In the genomic region with DNA sequence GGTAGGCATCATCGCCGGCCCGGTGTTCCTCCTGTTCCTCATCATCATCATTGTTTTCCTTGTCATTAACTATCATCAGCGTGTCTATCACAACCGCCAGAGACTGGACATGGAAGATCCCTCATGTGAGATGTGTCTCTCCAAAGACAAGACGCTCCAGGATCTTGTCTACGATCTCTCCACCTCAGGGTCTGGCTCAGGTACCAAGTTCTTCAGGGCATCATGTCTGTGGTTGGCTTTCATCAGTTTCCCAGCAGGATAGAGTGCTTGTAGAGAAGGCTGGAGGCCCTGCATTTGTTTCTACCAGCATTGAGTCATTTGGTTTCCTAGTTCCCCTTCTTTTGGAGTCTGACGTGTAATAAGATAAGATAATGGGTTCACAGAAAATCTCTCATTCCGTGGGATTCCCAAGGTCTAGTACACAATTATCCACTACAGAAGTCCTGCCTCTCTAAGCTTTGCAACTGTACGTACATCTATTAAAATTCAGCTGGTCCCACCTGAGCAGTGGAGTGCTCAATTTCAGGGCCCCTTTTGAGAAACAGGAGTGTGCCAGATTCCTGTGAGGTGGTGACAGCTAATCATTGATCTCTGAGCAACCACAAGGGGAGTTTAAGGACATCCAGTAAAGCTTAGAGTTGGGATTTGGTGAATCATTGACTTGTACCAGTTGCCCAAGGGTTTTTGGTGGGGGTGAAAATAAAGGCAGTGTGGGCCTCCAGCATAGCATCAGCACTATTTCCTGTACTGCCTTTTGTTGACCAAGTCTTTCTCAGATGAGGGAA, we compare ENCODE assay signal across 12 cellular contexts. TPM values are rescaled to one million over a fixed set of nuclear protein-coding genes. Genes with fewer than 3 reads are reported as not detected.
DNase-seq lines count a peak whose midpoint lies in the region; ATAC-seq and TF ChIP-seq lines count a peak whose summit lies in the region.
"Had no signal": no experiment of that assay in that cellular context is flagged by ENCODE, and none has a peak within 500 bp of the region (broad histone marks: within the 10 kb centered on the region; RNA-seq: fewer than 3 reads in every experiment).

No MANE protein-coding gene starts in this region.

- TF ChIP-seq CTCF in Caco-2 (IDR thresholded peaks at IDR 0.05; ENCODE audit: insufficient read depth in 1 of 2, low read depth in 1 of 2, low read length in 1 of 2, severe bottlenecking in 1 of 2, unreplicated experiment in 1 of 2): peak; percentile 15 to 25
- no peak for TF ChIP-seq CTCF in NB4 (IDR thresholded peaks at IDR 0.05; ENCODE audit: low read depth, low read length)
- TF ChIP-seq CTCF in nephron progenitor cell (IDR thresholded peaks at IDR 0.05): no peak

- H3K9me3 ChIP-seq in Caco-2: no peaks in the 10 kb centered on the region
- H3K9me3 ChIP-seq: vagina had no signal

- TSS peak; percentile 96 for BruUV-seq in Caco-2 (replicated peaks; lab: Mats Ljungman, UMichigan)

- DNase-seq in Caco-2 (peak; percentile 87 to 90), NB4 (ENCODE audit: low read depth) (peak; percentile 87), dermis blood vessel endothelial cell (peak; percentile 47), nephron progenitor cell (no peak), NCI-H446 (lab: John Stamatoyannopoulos, UW) (no peak), SKM-1 (lab: John Stamatoyannopoulos, UW; ENCODE audit: unreplicated experiment) (no peak)
- no peak for DNase-seq in stimulated activated CD4-positive, alpha-beta T cell treated with anti-CD3 and anti-CD28 coated beads, Interleukin-2, amount 100 ng/mL, for 48 hours
- DNase-seq: COR-L47, SW 1271 had no signal

- CTCF ChIA-PET in Caco-2 (lab: Charles Lee): interaction anchor here (0.6 to 2.6 kb wide), 23 partner anchors 11 to 1075 kb away, joined by 3 to 26 read pairs (median 4); partner anchors contain the start of gene NR4A1

- H3K27me3 Mint-ChIP-seq in Caco-2 (ENCODE audit: insufficient read depth, unreplicated experiment) (no peaks in the 10 kb centered on the region), nephron progenitor cell (ENCODE audit: low read depth, poor library complexity) (no peaks in the 10 kb centered on the region)

- ATAC-seq in HG02798 (IDR thresholded peaks at IDR 0.05; ENCODE audit: poor library complexity, unreplicated experiment): no peak

- no peaks in the 10 kb centered on the region for H3K9me3 Mint-ChIP-seq in Caco-2 (ENCODE audit: unreplicated experiment)
- no peaks in the 10 kb centered on the region for H3K9me3 Mint-ChIP-seq in nephron progenitor cell

- peaks cover 89% of the 10 kb centered on the region for H3K4me1 ChIP-seq in Caco-2

- peaks cover 15% of the 10 kb centered on the region for H3K36me3 ChIP-seq in Caco-2 (ENCODE audit: control insufficient read depth, insufficient read depth, low read length)

- H3K27ac Mint-ChIP-seq in Caco-2 (ENCODE audit: unreplicated experiment): peak overlapping the region; percentile 84
- H3K27ac Mint-ChIP-seq in nephron progenitor cell: peak overlapping the region; percentile 39

- H3K27me3 ChIP-seq in Caco-2 (replicated peaks; ENCODE audit: control insufficient read depth, insufficient read depth, low read length): no peaks in the 10 kb centered on the region
- H3K27me3 ChIP-seq: vagina had no signal

- intact Hi-C loops in Caco-2 (cut with micrococcal nuclease; ENCODE audit: unreplicated experiment): loop anchor here (1.0 kb wide), 1 partner anchor 14 kb away; no protein-coding TSS in a partner anchor

- H3K4me1 Mint-ChIP-seq in Caco-2 (ENCODE audit: low read depth, unreplicated experiment) (peaks cover 71% of the 10 kb centered on the region), nephron progenitor cell (peaks cover 32% of the 10 kb centered on the region)

- POLR2A ChIA-PET in Caco-2 (lab: Charles Lee): interaction anchor here (0.7 to 2.1 kb wide), 3 partner anchors 14 to 279 kb away, joined by 3 to 27 read pairs (median 17); no protein-coding TSS in a partner anchor

- peaks cover 70% of the 10 kb centered on the region for H3K36me3 Mint-ChIP-seq in Caco-2 (ENCODE audit: insufficient read depth, unreplicated experiment)
- H3K36me3 Mint-ChIP-seq in nephron progenitor cell (ENCODE audit: low read depth): peaks cover 60% of the 10 kb centered on the region

- H3K4me3 Mint-ChIP-seq in Caco-2 (ENCODE audit: unreplicated experiment) (peak overlapping the region; percentile 53), nephron progenitor cell (no peak overlapping the region)

- H3K4me3 ChIP-seq in Caco-2 (ENCODE audit: low read depth, low read length): no peak overlapping the region
- H3K4me3 ChIP-seq in NB4 (ENCODE audit: low read depth, low read length): no peak overlapping the region
- H3K4me3 ChIP-seq: vagina had no signal

- no peak for TF ChIP-seq POLR2A in NB4 (IDR thresholded peaks at IDR 0.05; ENCODE audit: extremely low read depth, insufficient read length)

RNA-seq across cellular contexts. Expression of gene ACVR1B, which starts 25.1 kb away (rescaled TPM):
- total RNA-seq in Caco-2 (2022) (92.7 and 112 TPM in 2 replicates), dermis blood vessel endothelial cell (9.9 and 17.4 TPM in 2 replicates)

RNA-seq across cellular contexts. Expression of gene TAMALIN, which starts 30.2 kb away (rescaled TPM):
- total RNA-seq in Caco-2 (2022) (3.7 and 4.1 TPM in 2 replicates), dermis blood vessel endothelial cell (35.0 and 49.2 TPM in 2 replicates)
- total RNA-seq: NCI-H460 had no signal

Comparison
In these comparisons a context has a peak if more than half of its experiments do, and no peak if none do; other contexts are left out.
1. DNase-seq: peak in Caco-2 (2 of 2), NB4 (single experiment) and dermis blood vessel endothelial cell (single experiment); none in nephron progenitor cell (single experiment), NCI-H446 (0 of 2), SKM-1 (single experiment) and stimulated activated CD4-positive, alpha-beta T cell treated with anti-CD3 and anti-CD28 coated beads, Interleukin-2, amount 100 ng/mL, for 48 hours (0 of 2).
2. CTCF ChIP-seq: peak in Caco-2 (2 of 2); none in NB4 (single experiment) and nephron progenitor cell (single experiment).